In the genomic region with DNA sequence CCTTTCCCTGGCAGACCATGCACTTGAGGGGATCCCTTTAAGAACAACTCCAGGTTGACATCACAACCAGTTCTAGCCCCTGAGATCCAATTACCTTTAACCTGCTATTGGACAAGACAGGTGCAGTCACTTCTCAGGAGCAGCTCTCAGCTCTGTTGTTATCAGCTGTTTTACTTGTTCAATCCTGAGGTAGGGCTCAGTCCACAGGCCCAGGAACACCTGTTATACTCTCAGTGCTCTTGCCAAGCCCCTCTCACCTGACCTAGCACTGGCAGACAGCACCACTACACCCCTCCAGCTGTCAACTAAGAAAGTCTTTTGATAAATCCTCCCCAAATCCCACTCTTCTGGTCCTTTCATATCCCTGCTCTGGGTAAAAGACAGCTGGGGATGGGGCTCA, we compare ENCODE assay signal across 15 cellular contexts.
A peak's percentile ranks its signal among the peaks of the same experiment; 100 is the strongest.
DNase-seq lines count a peak whose midpoint lies in the region; TF ChIP-seq lines count a peak whose summit lies in the region.
"Had no signal": no experiment of that assay in that cellular context is flagged by ENCODE, and none has a peak within 500 bp of the region (broad histone marks: within the 10 kb centered on the region; RNA-seq: fewer than 3 reads in every experiment).

No MANE protein-coding gene starts in this region.

- no peak for TF ChIP-seq CTCF in nephron (IDR thresholded peaks at IDR 0.05; ENCODE audit: unreplicated experiment in 3 of 3)

- DNase-seq in NCI-H2107 treated with DMSO at 0.1 percent for 48 hours (lab: John Stamatoyannopoulos, UW; ENCODE audit: unreplicated experiment) = peak; percentile 32
- no peak for DNase-seq in NCI-H2107 (lab: John Stamatoyannopoulos, UW)
- peak; percentile 29 for DNase-seq in NCI-H2171 (lab: John Stamatoyannopoulos, UW)
- DNase-seq in UCSD-AML1 (lab: John Stamatoyannopoulos, UW; ENCODE audit: unreplicated experiment) = peak; percentile 3
- DNase-seq in middle frontal gyrus (ENCODE audit: extremely low spot score, low spot score) = no peak
- DNase-seq in germinal center (ENCODE audit: low spot score) = no peak
- no peak for DNase-seq in activated gamma-delta T cell treated with Interleukin-2 at 50 U/mL for 16 hours
- DNase-seq: AML-193; Caco-2; CD8-positive, alpha-beta memory T cell; DND-41; GDM1; H7 had no signal

- H3K4me3 Mint-ChIP-seq in nephron = no peak overlapping the region
- H3K4me3 Mint-ChIP-seq: CD8-positive, alpha-beta memory T cell; GM23338 had no signal

- peaks cover 38% of the 10 kb centered on the region for H3K4me1 Mint-ChIP-seq in nephron
- H3K4me1 Mint-ChIP-seq: CD8-positive, alpha-beta memory T cell; GM23338 had no signal

- H3K9me3 Mint-ChIP-seq in nephron = no peaks in the 10 kb centered on the region
- H3K9me3 Mint-ChIP-seq: CD8-positive, alpha-beta memory T cell; GM23338 had no signal

- H3K27me3 Mint-ChIP-seq in nephron (ENCODE audit: low read depth) = no peaks in the 10 kb centered on the region

- peak overlapping the region; percentile 96 to 97 (median 97) for H3K27ac Mint-ChIP-seq in nephron
- H3K27ac Mint-ChIP-seq: CD8-positive, alpha-beta memory T cell; GM23338 had no signal

- no peaks in the 10 kb centered on the region for H3K36me3 Mint-ChIP-seq in nephron (ENCODE audit: low read depth)
- H3K36me3 Mint-ChIP-seq: CD8-positive, alpha-beta memory T cell had no signal

Comparison
In these comparisons a context has a peak if more than half of its experiments do, and no peak if none do; other contexts are left out.
1. DNase-seq: peak in NCI-H2107 treated with DMSO at 0.1 percent for 48 hours (single experiment), NCI-H2171 (single experiment) and UCSD-AML1 (single experiment); none in NCI-H2107 (single experiment), middle frontal gyrus (single experiment), germinal center (single experiment) and activated gamma-delta T cell treated with Interleukin-2 at 50 U/mL for 16 hours (single experiment).